2 cellular contexts compared by ENCODE assay signal in the genomic region with DNA sequence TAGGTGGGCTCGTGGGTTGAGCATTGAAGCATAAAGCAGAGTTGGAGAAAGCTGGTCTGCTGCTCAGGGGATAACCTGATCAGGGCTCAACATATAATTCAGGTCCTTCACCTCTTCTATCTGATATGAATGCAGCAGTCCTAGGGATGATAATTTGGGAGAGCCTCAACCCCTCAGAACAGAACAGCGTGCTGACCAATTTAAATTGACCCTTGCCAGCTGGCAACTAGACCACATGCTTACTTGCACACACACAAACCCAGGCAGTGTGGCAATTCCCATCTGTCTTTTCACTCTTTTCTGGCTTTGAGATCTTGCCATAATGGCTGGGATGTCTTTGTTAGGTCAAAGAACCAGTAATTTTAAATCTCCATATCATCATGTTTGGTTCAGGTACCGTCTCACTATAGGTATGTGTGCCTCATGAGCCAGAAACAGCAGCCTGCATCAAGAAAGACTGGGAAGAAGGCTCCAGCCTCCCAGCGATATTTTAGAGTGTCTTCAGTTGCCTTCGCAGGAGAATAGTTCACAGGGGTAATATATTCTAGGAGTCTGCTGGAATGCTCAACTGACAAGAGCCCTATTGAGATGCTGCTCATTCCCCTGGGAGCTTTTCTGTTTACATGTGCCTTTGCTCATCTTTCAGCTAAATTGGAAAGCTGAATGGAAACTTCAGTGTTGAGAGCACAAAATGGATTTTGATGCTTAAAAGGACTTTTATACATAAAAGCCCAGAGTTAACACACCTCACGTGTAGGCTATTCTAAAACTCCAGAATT.
TF ChIP-seq lines count a peak whose summit lies in the region.

No MANE protein-coding gene starts in this region.

TF ChIP-seq in liver, 16 proteins besides CTCF, POLR2A, EP300 and RAD21:
- TF ChIP-seq, protein P1, sequence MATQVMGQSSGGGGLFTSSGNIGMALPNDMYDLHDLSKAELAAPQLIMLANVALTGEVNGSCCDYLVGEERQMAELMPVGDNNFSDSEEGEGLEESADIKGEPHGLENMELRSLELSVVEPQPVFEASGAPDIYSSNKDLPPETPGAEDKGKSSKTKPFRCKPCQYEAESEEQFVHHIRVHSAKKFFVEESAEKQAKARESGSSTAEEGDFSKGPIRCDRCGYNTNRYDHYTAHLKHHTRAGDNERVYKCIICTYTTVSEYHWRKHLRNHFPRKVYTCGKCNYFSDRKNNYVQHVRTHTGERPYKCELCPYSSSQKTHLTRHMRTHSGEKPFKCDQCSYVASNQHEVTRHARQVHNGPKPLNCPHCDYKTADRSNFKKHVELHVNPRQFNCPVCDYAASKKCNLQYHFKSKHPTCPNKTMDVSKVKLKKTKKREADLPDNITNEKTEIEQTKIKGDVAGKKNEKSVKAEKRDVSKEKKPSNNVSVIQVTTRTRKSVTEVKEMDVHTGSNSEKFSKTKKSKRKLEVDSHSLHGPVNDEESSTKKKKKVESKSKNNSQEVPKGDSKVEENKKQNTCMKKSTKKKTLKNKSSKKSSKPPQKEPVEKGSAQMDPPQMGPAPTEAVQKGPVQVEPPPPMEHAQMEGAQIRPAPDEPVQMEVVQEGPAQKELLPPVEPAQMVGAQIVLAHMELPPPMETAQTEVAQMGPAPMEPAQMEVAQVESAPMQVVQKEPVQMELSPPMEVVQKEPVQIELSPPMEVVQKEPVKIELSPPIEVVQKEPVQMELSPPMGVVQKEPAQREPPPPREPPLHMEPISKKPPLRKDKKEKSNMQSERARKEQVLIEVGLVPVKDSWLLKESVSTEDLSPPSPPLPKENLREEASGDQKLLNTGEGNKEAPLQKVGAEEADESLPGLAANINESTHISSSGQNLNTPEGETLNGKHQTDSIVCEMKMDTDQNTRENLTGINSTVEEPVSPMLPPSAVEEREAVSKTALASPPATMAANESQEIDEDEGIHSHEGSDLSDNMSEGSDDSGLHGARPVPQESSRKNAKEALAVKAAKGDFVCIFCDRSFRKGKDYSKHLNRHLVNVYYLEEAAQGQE (IDR thresholded peaks at IDR 0.05), result no peak
- TF ChIP-seq FOXA1 (IDR thresholded peaks at IDR 0.05) (no peak), YY1 (IDR thresholded peaks at IDR 0.05) (no peak), TAF1 (conservative IDR thresholded peaks at IDR 0.05) (no peak), HNF4A (conservative IDR thresholded peaks at IDR 0.05) (peak in 1 of 2 donors; percentile 19), NR2F2 (IDR thresholded peaks at IDR 0.05) (no peak), FOXA2 (IDR thresholded peaks at IDR 0.05) (peak; percentile 10), GABPA (IDR thresholded peaks at IDR 0.05 in 1 of 2, conservative IDR thresholded peaks at IDR 0.05 in 1 of 2) (no peak), JUND (IDR thresholded peaks at IDR 0.05) (no peak), HNF4G (IDR thresholded peaks at IDR 0.05) (no peak), EGR1 (IDR thresholded peaks at IDR 0.05; ENCODE audit: low read depth in 2 of 2) (no peak), RXRA (IDR thresholded peaks at IDR 0.05) (peak in 1 of 2 donors; percentile 32), SP1 (IDR thresholded peaks at IDR 0.05) (peak; percentile 16)
- TF ChIP-seq, protein P2, sequence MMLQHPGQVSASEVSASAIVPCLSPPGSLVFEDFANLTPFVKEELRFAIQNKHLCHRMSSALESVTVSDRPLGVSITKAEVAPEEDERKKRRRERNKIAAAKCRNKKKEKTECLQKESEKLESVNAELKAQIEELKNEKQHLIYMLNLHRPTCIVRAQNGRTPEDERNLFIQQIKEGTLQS (IDR thresholded peaks at IDR 0.05), result no peak
- TF ChIP-seq, protein P3, sequence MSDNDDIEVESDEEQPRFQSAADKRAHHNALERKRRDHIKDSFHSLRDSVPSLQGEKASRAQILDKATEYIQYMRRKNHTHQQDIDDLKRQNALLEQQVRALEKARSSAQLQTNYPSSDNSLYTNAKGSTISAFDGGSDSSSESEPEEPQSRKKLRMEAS (IDR thresholded peaks at IDR 0.05), result peak; percentile 54
- TF ChIP-seq, protein P4, sequence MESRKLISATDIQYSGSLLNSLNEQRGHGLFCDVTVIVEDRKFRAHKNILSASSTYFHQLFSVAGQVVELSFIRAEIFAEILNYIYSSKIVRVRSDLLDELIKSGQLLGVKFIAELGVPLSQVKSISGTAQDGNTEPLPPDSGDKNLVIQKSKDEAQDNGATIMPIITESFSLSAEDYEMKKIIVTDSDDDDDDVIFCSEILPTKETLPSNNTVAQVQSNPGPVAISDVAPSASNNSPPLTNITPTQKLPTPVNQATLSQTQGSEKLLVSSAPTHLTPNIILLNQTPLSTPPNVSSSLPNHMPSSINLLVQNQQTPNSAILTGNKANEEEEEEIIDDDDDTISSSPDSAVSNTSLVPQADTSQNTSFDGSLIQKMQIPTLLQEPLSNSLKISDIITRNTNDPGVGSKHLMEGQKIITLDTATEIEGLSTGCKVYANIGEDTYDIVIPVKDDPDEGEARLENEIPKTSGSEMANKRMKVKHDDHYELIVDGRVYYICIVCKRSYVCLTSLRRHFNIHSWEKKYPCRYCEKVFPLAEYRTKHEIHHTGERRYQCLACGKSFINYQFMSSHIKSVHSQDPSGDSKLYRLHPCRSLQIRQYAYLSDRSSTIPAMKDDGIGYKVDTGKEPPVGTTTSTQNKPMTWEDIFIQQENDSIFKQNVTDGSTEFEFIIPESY (IDR thresholded peaks at IDR 0.05), result no peak
TF ChIP-seq in liver: peak in this region for 5.

TF ChIP-seq in HepG2, 621 proteins besides CTCF, POLR2A, EP300 and RAD21 (continued from another document):
- TF ChIP-seq, protein P5, sequence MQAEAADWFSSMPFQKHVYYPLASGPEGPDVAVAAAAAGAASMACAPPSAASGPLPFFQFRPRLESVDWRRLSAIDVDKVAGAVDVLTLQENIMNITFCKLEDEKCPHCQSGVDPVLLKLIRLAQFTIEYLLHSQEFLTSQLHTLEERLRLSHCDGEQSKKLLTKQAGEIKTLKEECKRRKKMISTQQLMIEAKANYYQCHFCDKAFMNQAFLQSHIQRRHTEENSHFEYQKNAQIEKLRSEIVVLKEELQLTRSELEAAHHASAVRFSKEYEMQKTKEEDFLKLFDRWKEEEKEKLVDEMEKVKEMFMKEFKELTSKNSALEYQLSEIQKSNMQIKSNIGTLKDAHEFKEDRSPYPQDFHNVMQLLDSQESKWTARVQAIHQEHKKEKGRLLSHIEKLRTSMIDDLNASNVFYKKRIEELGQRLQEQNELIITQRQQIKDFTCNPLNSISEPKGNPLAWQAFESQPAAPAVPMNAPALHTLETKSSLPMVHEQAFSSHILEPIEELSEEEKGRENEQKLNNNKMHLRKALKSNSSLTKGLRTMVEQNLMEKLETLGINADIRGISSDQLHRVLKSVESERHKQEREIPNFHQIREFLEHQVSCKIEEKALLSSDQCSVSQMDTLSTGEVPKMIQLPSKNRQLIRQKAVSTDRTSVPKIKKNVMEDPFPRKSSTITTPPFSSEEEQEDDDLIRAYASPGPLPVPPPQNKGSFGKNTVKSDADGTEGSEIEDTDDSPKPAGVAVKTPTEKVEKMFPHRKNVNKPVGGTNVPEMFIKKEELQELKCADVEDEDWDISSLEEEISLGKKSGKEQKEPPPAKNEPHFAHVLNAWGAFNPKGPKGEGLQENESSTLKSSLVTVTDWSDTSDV (CRISPR knock-in tag; IDR thresholded peaks at IDR 0.05), result no peak
- TF ChIP-seq MEF2D (CRISPR knock-in tag; IDR thresholded peaks at IDR 0.05), result no peak
- no peak for TF ChIP-seq NR1H2 (CRISPR knock-in tag; IDR thresholded peaks at IDR 0.05; ENCODE audit: borderline replicate concordance, low read depth)
- TF ChIP-seq AKAP8 (CRISPR knock-in tag; IDR thresholded peaks at IDR 0.05), result no peak
- TF ChIP-seq ZNF674 (CRISPR knock-in tag; IDR thresholded peaks at IDR 0.05; ENCODE audit: low read depth), result no peak
- TF ChIP-seq ZNF556 (CRISPR knock-in tag; IDR thresholded peaks at IDR 0.05; ENCODE audit: borderline replicate concordance), result no peak
- no peak for TF ChIP-seq TCF7 (IDR thresholded peaks at IDR 0.05; ENCODE audit: low read depth)
- no peak for TF ChIP-seq GLI4 (CRISPR knock-in tag; IDR thresholded peaks at IDR 0.05; ENCODE audit: borderline replicate concordance)
- TF ChIP-seq, protein P6, sequence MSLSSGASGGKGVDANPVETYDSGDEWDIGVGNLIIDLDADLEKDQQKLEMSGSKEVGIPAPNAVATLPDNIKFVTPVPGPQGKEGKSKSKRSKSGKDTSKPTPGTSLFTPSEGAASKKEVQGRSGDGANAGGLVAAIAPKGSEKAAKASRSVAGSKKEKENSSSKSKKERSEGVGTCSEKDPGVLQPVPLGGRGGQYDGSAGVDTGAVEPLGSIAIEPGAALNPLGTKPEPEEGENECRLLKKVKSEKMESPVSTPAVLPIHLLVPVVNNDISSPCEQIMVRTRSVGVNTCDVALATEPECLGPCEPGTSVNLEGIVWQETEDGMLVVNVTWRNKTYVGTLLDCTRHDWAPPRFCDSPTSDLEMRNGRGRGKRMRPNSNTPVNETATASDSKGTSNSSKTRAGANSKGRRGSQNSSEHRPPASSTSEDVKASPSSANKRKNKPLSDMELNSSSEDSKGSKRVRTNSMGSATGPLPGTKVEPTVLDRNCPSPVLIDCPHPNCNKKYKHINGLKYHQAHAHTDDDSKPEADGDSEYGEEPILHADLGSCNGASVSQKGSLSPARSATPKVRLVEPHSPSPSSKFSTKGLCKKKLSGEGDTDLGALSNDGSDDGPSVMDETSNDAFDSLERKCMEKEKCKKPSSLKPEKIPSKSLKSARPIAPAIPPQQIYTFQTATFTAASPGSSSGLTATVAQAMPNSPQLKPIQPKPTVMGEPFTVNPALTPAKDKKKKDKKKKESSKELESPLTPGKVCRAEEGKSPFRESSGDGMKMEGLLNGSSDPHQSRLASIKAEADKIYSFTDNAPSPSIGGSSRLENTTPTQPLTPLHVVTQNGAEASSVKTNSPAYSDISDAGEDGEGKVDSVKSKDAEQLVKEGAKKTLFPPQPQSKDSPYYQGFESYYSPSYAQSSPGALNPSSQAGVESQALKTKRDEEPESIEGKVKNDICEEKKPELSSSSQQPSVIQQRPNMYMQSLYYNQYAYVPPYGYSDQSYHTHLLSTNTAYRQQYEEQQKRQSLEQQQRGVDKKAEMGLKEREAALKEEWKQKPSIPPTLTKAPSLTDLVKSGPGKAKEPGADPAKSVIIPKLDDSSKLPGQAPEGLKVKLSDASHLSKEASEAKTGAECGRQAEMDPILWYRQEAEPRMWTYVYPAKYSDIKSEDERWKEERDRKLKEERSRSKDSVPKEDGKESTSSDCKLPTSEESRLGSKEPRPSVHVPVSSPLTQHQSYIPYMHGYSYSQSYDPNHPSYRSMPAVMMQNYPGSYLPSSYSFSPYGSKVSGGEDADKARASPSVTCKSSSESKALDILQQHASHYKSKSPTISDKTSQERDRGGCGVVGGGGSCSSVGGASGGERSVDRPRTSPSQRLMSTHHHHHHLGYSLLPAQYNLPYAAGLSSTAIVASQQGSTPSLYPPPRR (CRISPR knock-in tag; IDR thresholded peaks at IDR 0.05; ENCODE audit: borderline replicate concordance), result no peak
